Comparison of ENCODE assay signal across 1 cellular context in genomic region chr7:32577421-32577820, GRCh38.
TF ChIP-seq lines count a peak whose summit lies in the region.

No MANE protein-coding gene starts in this region.

TF ChIP-seq in K562, 482 proteins besides CTCF, POLR2A, EP300 and RAD21 (continued from another document):
- TF ChIP-seq E2F5 (CRISPR knock-in tag; IDR thresholded peaks at IDR 0.05) = no peak
- TF ChIP-seq STAT5B (CRISPR knock-in tag; IDR thresholded peaks at IDR 0.05) = no peak
- no peak for TF ChIP-seq KLF10 (CRISPR knock-in tag; IDR thresholded peaks at IDR 0.05)
